In the genomic region with DNA sequence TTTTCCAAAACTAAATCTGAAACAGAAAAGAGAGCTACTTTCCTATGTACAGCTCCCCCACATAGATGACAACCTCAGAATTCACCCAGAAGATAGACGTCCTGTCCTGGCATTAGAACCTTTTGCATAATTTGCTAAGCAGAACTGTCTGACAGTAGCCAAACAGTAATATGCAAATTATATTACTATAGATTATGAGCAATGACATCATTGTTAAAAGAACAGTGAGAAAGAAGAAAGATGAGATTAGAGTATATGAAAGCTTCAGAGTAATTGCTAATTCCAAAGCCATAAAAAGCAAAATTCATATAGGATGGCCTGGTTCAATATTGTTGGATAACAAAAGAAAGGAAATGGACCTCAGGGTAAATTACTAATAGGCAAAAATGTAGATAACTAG, we compare ENCODE assay signal across 36 cellular contexts. TPM values are rescaled to one million over a fixed set of nuclear protein-coding genes. Genes with fewer than 3 reads are reported as not detected.
"Had no signal": no experiment of that assay in that cellular context is flagged by ENCODE, and none has a peak within 500 bp of the region (broad histone marks: within the 10 kb centered on the region; RNA-seq: fewer than 3 reads in every experiment).

No MANE protein-coding gene starts in this region.

- H3K27ac ChIP-seq: adrenal gland, body of pancreas, brain microvascular endothelial cell, breast epithelium, VCaP had no signal

- FAIRE-seq: astrocyte, colon, TTC549 had no signal

- ATAC-seq: activated CD8-positive, alpha-beta memory T cell treated with anti-CD3 and anti-CD28 coated beads, Interleukin-2, amount 10 ng/mL, durations not matched to agents 7 days and 5 days; activated CD8-positive, alpha-beta T cell treated with anti-CD3 and anti-CD28 coated beads, Interleukin-2, amount 10 ng/mL, durations not matched to agents 7 days and 5 days; activated naive CD4-positive, alpha-beta T cell treated with anti-CD3 and anti-CD28 coated beads, Interleukin-2, amount 50 U/mL, for 72 hours; activated T-helper 17 cell treated with anti-CD3 and anti-CD28 coated beads, Interleukin-2, amount 50 U/mL, for 72 hours; body of pancreas had no signal

- H3K9me3 ChIP-seq: adrenal gland, body of pancreas, breast epithelium had no signal

- H3K36me3 ChIP-seq: adrenal gland, brain microvascular endothelial cell, breast epithelium had no signal

- H3K27me3 Mint-ChIP-seq: activated CD4-positive, alpha-beta memory T cell treated with anti-CD3 and anti-CD28 coated beads, Interleukin-2, amount 10 ng/mL, durations not matched to agents 7 days and 5 days; activated CD4-positive, alpha-beta T cell treated with anti-CD3 and anti-CD28 coated beads, Interleukin-2, amount 10 ng/mL, durations not matched to agents 24 days and 14 days; activated CD8-positive, alpha-beta memory T cell treated with anti-CD3 and anti-CD28 coated beads, Interleukin-2, amount 10 ng/mL, durations not matched to agents 7 days and 5 days had no signal

- H3K4me3 ChIP-seq: adrenal gland, body of pancreas, breast epithelium had no signal

- H3K4me3 Mint-ChIP-seq: activated B cell treated with CpG ODN at 0.5 μM for 24 hours; activated CD4-positive, alpha-beta memory T cell treated with anti-CD3 and anti-CD28 coated beads, Interleukin-2, amount 10 ng/mL, durations not matched to agents 7 days and 5 days; activated CD4-positive, alpha-beta T cell treated with anti-CD3 and anti-CD28 coated beads, Interleukin-2, amount 10 ng/mL, durations not matched to agents 24 days and 14 days; activated CD8-positive, alpha-beta memory T cell treated with anti-CD3 and anti-CD28 coated beads, Interleukin-2, amount 10 ng/mL, durations not matched to agents 7 days and 5 days; activated CD8-positive, alpha-beta T cell treated with anti-CD3 and anti-CD28 coated beads, Interleukin-2, amount 10 ng/mL, durations not matched to agents 7 days and 5 days; activated naive CD4-positive, alpha-beta T cell treated with anti-CD3 and anti-CD28 coated beads for 36 hours; activated naive CD8-positive, alpha-beta T cell treated with anti-CD3 and anti-CD28 coated beads for 36 hours; activated T-cell treated with anti-CD3 and anti-CD28 coated beads, Interleukin-2, amount 50 U/mL, for 24 hours; activated T-helper 17 cell treated with anti-CD3 and anti-CD28 coated beads, Interleukin-2, amount 50 U/mL, for 72 hours; T-helper 1 cell treated with Interleukin-12 subunit alpha and Interleukin-12 subunit beta and Interleukin-4 antibody, amounts not matched to agents 30 μg/mL and 1 μg/mL, for 36 hours; T-helper 2 cell treated with Interferon-gamma antibody and Interleukin-4, amounts not matched to agents 5 μg/mL and 100 μg/mL, for 36 hours had no signal

- DNase-seq: activated B cell treated with CpG ODN at 0.5 μM for 24 hours; activated CD4-positive, alpha-beta memory T cell treated with anti-CD3 and anti-CD28 coated beads, Interleukin-2, amount 10 ng/mL, durations not matched to agents 7 days and 5 days; activated CD4-positive, alpha-beta T cell treated with anti-CD3 and anti-CD28 coated beads for 4 hours; activated CD4-positive, alpha-beta T cell treated with anti-CD3 and anti-CD28 coated beads, Interleukin-2, amount 10 ng/mL, durations not matched to agents 24 days and 14 days; activated CD4-positive, alpha-beta T cell treated with anti-CD3 and anti-CD28 coated beads, Interleukin-2, amount 50 U/mL, for 1 hour; activated CD4-positive, alpha-beta T cell treated with anti-CD3 and anti-CD28 coated beads, Interleukin-2, amount 50 U/mL, for 4 hours; activated CD4-positive, CD25-positive, alpha-beta regulatory T cell treated with anti-CD3 and anti-CD28 coated beads, Interleukin-2, amount 50 U/mL, for 72 hours; activated CD8-positive, alpha-beta memory T cell treated with anti-CD3 and anti-CD28 coated beads for 24 hours; activated CD8-positive, alpha-beta memory T cell treated with anti-CD3 and anti-CD28 coated beads, Interleukin-2, amount 10 ng/mL, durations not matched to agents 7 days and 5 days; activated CD8-positive, alpha-beta memory T cell treated with anti-CD3 and anti-CD28 coated beads, Interleukin-2, amount 50 U/mL, for 48 hours; activated CD8-positive, alpha-beta T cell treated with anti-CD3 and anti-CD28 coated beads, Interleukin-2, amount 10 ng/mL, durations not matched to agents 7 days and 5 days; activated effector memory CD4-positive, alpha-beta T cell treated with anti-CD3 and anti-CD28 coated beads, Interleukin-2, amount 50 U/mL, for 16 hours; activated gamma-delta T cell treated with Interleukin-2 at 50 U/mL for 16 hours; activated naive CD4-positive, alpha-beta T cell; activated naive CD4-positive, alpha-beta T cell treated with anti-CD3 and anti-CD28 coated beads for 36 hours; activated naive CD4-positive, alpha-beta T cell treated with anti-CD3 and anti-CD28 coated beads, Interleukin-2, amount 50 U/mL, for 16 hours; activated naive CD8-positive, alpha-beta T cell treated with anti-CD3 and anti-CD28 coated beads for 36 hours; activated T-cell treated with anti-CD3 and anti-CD28 coated beads, Interleukin-2, amount 50 U/mL, for 24 hours; activated T-cell treated with anti-CD3 and anti-CD28 coated beads, Interleukin-2, amount 50 U/mL, for 48 hours; adrenal gland; amniotic stem cell; aorta; body of pancreas; brain microvascular endothelial cell; central memory CD4-positive, alpha-beta T cell; T-helper 2 cell; T-helper 9 cell had no signal

- H3K27ac Mint-ChIP-seq: activated B cell treated with CpG ODN at 0.5 μM for 24 hours; activated CD4-positive, alpha-beta memory T cell treated with anti-CD3 and anti-CD28 coated beads, Interleukin-2, amount 10 ng/mL, durations not matched to agents 7 days and 5 days; activated CD4-positive, alpha-beta T cell treated with anti-CD3 and anti-CD28 coated beads, Interleukin-2, amount 10 ng/mL, durations not matched to agents 24 days and 14 days; activated CD8-positive, alpha-beta memory T cell treated with anti-CD3 and anti-CD28 coated beads, Interleukin-2, amount 10 ng/mL, durations not matched to agents 7 days and 5 days; activated CD8-positive, alpha-beta T cell treated with anti-CD3 and anti-CD28 coated beads, Interleukin-2, amount 10 ng/mL, durations not matched to agents 7 days and 5 days; activated naive CD4-positive, alpha-beta T cell treated with anti-CD3 and anti-CD28 coated beads for 36 hours; activated naive CD4-positive, alpha-beta T cell treated with anti-CD3 and anti-CD28 coated beads, Interleukin-2, amount 50 U/mL, for 72 hours; activated naive CD8-positive, alpha-beta T cell treated with anti-CD3 and anti-CD28 coated beads for 36 hours; activated T-cell treated with anti-CD3 and anti-CD28 coated beads, Interleukin-2, amount 50 U/mL, for 24 hours; activated T-helper 17 cell treated with anti-CD3 and anti-CD28 coated beads, Interleukin-2, amount 50 U/mL, for 72 hours; T-helper 1 cell treated with Interleukin-12 subunit alpha and Interleukin-12 subunit beta and Interleukin-4 antibody, amounts not matched to agents 30 μg/mL and 1 μg/mL, for 36 hours; T-helper 2 cell treated with Interferon-gamma antibody and Interleukin-4, amounts not matched to agents 5 μg/mL and 100 μg/mL, for 36 hours had no signal

- H3K9me3 Mint-ChIP-seq: activated B cell treated with CpG ODN at 0.5 μM for 24 hours; activated CD4-positive, alpha-beta memory T cell treated with anti-CD3 and anti-CD28 coated beads, Interleukin-2, amount 10 ng/mL, durations not matched to agents 7 days and 5 days; activated CD4-positive, alpha-beta T cell treated with anti-CD3 and anti-CD28 coated beads, Interleukin-2, amount 10 ng/mL, durations not matched to agents 24 days and 14 days; activated naive CD4-positive, alpha-beta T cell treated with anti-CD3 and anti-CD28 coated beads for 36 hours; activated naive CD4-positive, alpha-beta T cell treated with anti-CD3 and anti-CD28 coated beads, Interleukin-2, amount 50 U/mL, for 72 hours; activated naive CD8-positive, alpha-beta T cell treated with anti-CD3 and anti-CD28 coated beads for 36 hours; activated T-cell treated with anti-CD3 and anti-CD28 coated beads, Interleukin-2, amount 50 U/mL, for 24 hours; activated T-helper 17 cell treated with anti-CD3 and anti-CD28 coated beads, Interleukin-2, amount 50 U/mL, for 72 hours; T-helper 1 cell treated with Interleukin-12 subunit alpha and Interleukin-12 subunit beta and Interleukin-4 antibody, amounts not matched to agents 30 μg/mL and 1 μg/mL, for 36 hours; T-helper 2 cell treated with Interferon-gamma antibody and Interleukin-4, amounts not matched to agents 5 μg/mL and 100 μg/mL, for 36 hours had no signal

- H3K27me3 ChIP-seq: body of pancreas, brain microvascular endothelial cell, breast epithelium had no signal

- H3K4me1 ChIP-seq: adrenal gland, body of pancreas, breast epithelium had no signal

- H3K4me1 Mint-ChIP-seq: activated B cell treated with CpG ODN at 0.5 μM for 24 hours; activated CD4-positive, alpha-beta memory T cell treated with anti-CD3 and anti-CD28 coated beads, Interleukin-2, amount 10 ng/mL, durations not matched to agents 7 days and 5 days; activated CD4-positive, alpha-beta T cell treated with anti-CD3 and anti-CD28 coated beads, Interleukin-2, amount 10 ng/mL, durations not matched to agents 24 days and 14 days; activated CD8-positive, alpha-beta memory T cell treated with anti-CD3 and anti-CD28 coated beads, Interleukin-2, amount 10 ng/mL, durations not matched to agents 7 days and 5 days; activated naive CD8-positive, alpha-beta T cell treated with anti-CD3 and anti-CD28 coated beads for 36 hours; activated T-helper 17 cell treated with anti-CD3 and anti-CD28 coated beads, Interleukin-2, amount 50 U/mL, for 72 hours had no signal

- H3K36me3 Mint-ChIP-seq: activated CD8-positive, alpha-beta memory T cell treated with anti-CD3 and anti-CD28 coated beads, Interleukin-2, amount 10 ng/mL, durations not matched to agents 7 days and 5 days; activated naive CD4-positive, alpha-beta T cell treated with anti-CD3 and anti-CD28 coated beads, Interleukin-2, amount 50 U/mL, for 72 hours; activated naive CD8-positive, alpha-beta T cell treated with anti-CD3 and anti-CD28 coated beads for 36 hours had no signal

RNA-seq across cellular contexts. Expression of gene SLC44A5, which starts 43.7 kb away (rescaled TPM):
- total RNA-seq: activated CD4-positive, alpha-beta T cell treated with anti-CD3 and anti-CD28 coated beads, Interleukin-2, amount 10 ng/mL, durations not matched to agents 24 days and 14 days had no signal
